Comparison of ENCODE assay signal across 28 cellular contexts in genomic region chr21:36510911-36511310, GRCh38. TPM values are rescaled to one million over a fixed set of nuclear protein-coding genes. Genes with fewer than 3 reads are reported as not detected.
DNase-seq lines count a peak whose midpoint lies in the region; ATAC-seq, FAIRE-seq and TF ChIP-seq lines count a peak whose summit lies in the region.
"Had no signal": no experiment of that assay in that cellular context is flagged by ENCODE, and none has a peak within 500 bp of the region (broad histone marks: within the 10 kb centered on the region; RNA-seq: fewer than 3 reads in every experiment).

No MANE protein-coding gene starts in this region.

- no peaks in the 10 kb centered on the region for H3K9me2 ChIP-seq in Karpas-422 (replicated peaks; ENCODE audit: insufficient read depth, low read length)

- no peak for ATAC-seq in GM12878
- ATAC-seq: right lobe of liver; stimulated activated naive CD8-positive, alpha-beta T cell treated with anti-CD3 and anti-CD28 coated beads, Interleukin-15, amount 100 ng/mL, for 72 hours; WTC11 had no signal

- H3K36me3 ChIP-seq in Karpas-422 (ENCODE audit: insufficient read depth, low read length) = no peaks in the 10 kb centered on the region
- peaks cover 0 to 3% of the 10 kb centered on the region in 2 experiments; a peak in 1 of 4 replicates for H3K36me3 ChIP-seq in GM12878 (ENCODE audit: control insufficient read depth in 2 of 2, insufficient read depth in 2 of 2, low read length in 1 of 2)
- no peaks in the 10 kb centered on the region for H3K36me3 ChIP-seq in prostate gland
- H3K36me3 ChIP-seq in MG63 = no peaks in the 10 kb centered on the region
- H3K36me3 ChIP-seq: left ventricle myocardium inferior, right lobe of liver, tibial nerve had no signal

- no peaks in the 10 kb centered on the region for H3K27me3 ChIP-seq in Karpas-422 (ENCODE audit: low read length)
- no peaks in the 10 kb centered on the region for H3K27me3 ChIP-seq in GM12878 (replicated peaks in 1 of 2; ENCODE audit: control insufficient read depth in 2 of 2, insufficient read depth in 2 of 2, low read length in 1 of 2)
- H3K27me3 ChIP-seq in prostate gland (replicated peaks; ENCODE audit: insufficient read depth) = no peaks in the 10 kb centered on the region
- H3K27me3 ChIP-seq in MG63 = no peaks in the 10 kb centered on the region
- H3K27me3 ChIP-seq: right lobe of liver had no signal

- intact Hi-C loops in GM12878 (cut with micrococcal nuclease; ENCODE audit: unreplicated experiment) (no loop called here), prostate gland (cut with DNase I) (loop anchor here (5.0 kb wide), 1 partner anchor 426 kb away; no protein-coding TSS in a partner anchor)

- POLR2A ChIA-PET in GM12878 (lab: Charles Lee) = interaction anchor here (1.6 to 11.6 kb wide), 2 partner anchors 25 to 30 kb away, joined by 10 to 146 read pairs; no protein-coding TSS in a partner anchor

- no peak for TF ChIP-seq RAD21 in GM12878 (IDR thresholded peaks at IDR 0.05; ENCODE audit: insufficient read depth, low read depth, low read length)

- RAD21 ChIA-PET in GM12878 (lab: Charles Lee; ENCODE audit: unreplicated experiment) = interaction anchor here (0.9 to 11.3 kb wide), 2 partner anchors 25 to 31 kb away, joined by 3 to 189 read pairs; no protein-coding TSS in a partner anchor

- no peaks in the 10 kb centered on the region for H3K9me3 ChIP-seq in Karpas-422 (ENCODE audit: low read length)
- no peaks in the 10 kb centered on the region; the same call in 1 of the 3 replicates for H3K9me3 ChIP-seq in GM12878 (replicated peaks; ENCODE audit: control insufficient read depth, insufficient read depth, low read length)
- no peaks in the 10 kb centered on the region for H3K9me3 ChIP-seq in prostate gland
- no peaks in the 10 kb centered on the region for H3K9me3 ChIP-seq in MG63
- H3K9me3 ChIP-seq: left ventricle myocardium inferior, right lobe of liver, tibial nerve had no signal

- TF ChIP-seq POLR2A in GM12878 (IDR thresholded peaks at IDR 0.05; ENCODE audit: low read depth, low read length) (no peak), prostate gland (IDR thresholded peaks at IDR 0.05) (no peak)

- BruUV-seq in GM12878 (replicated peaks; lab: Mats Ljungman, UMichigan) = no TSS peak

- H3K4me1 ChIP-seq in Karpas-422 (ENCODE audit: low read length) (peaks cover 25% of the 10 kb centered on the region), GM12878 (ENCODE audit: control insufficient read depth, insufficient read depth, low read length) (peaks cover 76% of the 10 kb centered on the region), prostate gland (replicated peaks) (peaks cover 31% of the 10 kb centered on the region)
- H3K4me1 ChIP-seq: left ventricle myocardium inferior, right lobe of liver, tibial nerve had no signal

- H3K4me3 ChIP-seq in Karpas-422 (ENCODE audit: low read length) (no peak overlapping the region), GM12878 (no peak overlapping the region), prostate gland (no peak overlapping the region), MG63 (no peak overlapping the region), foreskin fibroblast (ENCODE audit: low read depth in 1 of 2, low read length in 2 of 2) (no peak overlapping the region)
- H3K4me3 ChIP-seq: left ventricle myocardium inferior, right lobe of liver, tibial nerve had no signal

- CTCF ChIA-PET in GM12878 (lab: Yijun Ruan, JAX) = interaction anchor here (1.1 to 1.7 kb wide), 3 partner anchors 8 to 90 kb away, joined by 3 to 7 read pairs (median 4); no protein-coding TSS in a partner anchor

- no peak overlapping the region for H3K27ac ChIP-seq in Karpas-422 (ENCODE audit: low read length)
- peak overlapping the region; percentile 80 for H3K27ac ChIP-seq in GM12878 (ENCODE audit: control insufficient read depth, insufficient read depth)
- H3K27ac ChIP-seq in prostate gland = peak overlapping the region; percentile 87 to 92
- H3K27ac ChIP-seq: HL-60, KMS-11, left ventricle myocardium inferior, right lobe of liver, tibial nerve had no signal

- SMC1A ChIA-PET in GM12878 (lab: Charles Lee; ENCODE audit: uncharacterized antibody, unreplicated experiment) = interaction anchor here (1.8 to 11.6 kb wide), 2 partner anchors 25 to 30 kb away, joined by 15 to 231 read pairs; no protein-coding TSS in a partner anchor

- H3K4me2 ChIP-seq in Karpas-422 (ENCODE audit: low read depth, low read length, poor library complexity, severe bottlenecking) (no peak overlapping the region), GM12878 (ENCODE audit: control insufficient read depth, insufficient read depth) (peak overlapping the region; percentile 53)
- H3K4me2 ChIP-seq: KMS-11 had no signal

- no peak for TF ChIP-seq CTCF in GM12878 (IDR thresholded peaks at IDR 0.05 in 2 of 3, conservative IDR thresholded peaks at IDR 0.05 in 1 of 3; ENCODE audit: control insufficient read depth in 2 of 3, extremely low read depth in 1 of 3, insufficient read depth in 1 of 3, low read depth in 3 of 3, low read length in 3 of 3)
- TF ChIP-seq CTCF in prostate gland (IDR thresholded peaks at IDR 0.05) = no peak
- no peak for TF ChIP-seq CTCF in foreskin fibroblast (IDR thresholded peaks at IDR 0.05; ENCODE audit: low read depth, low read length)

- H3K79me2 ChIP-seq in Karpas-422 (ENCODE audit: low read length) = no peaks in the 10 kb centered on the region
- H3K79me2 ChIP-seq in GM12878 (ENCODE audit: control insufficient read depth, insufficient read depth, low read length) = peaks cover 5% of the 10 kb centered on the region

- H2AFZ ChIP-seq in Karpas-422 (ENCODE audit: low read length) = no peak overlapping the region
- peak overlapping the region; percentile 54 for H2AFZ ChIP-seq in GM12878 (ENCODE audit: control insufficient read depth, low read depth, low read length)

- peak; percentile 75 for DNase-seq in NCI-H748 (lab: John Stamatoyannopoulos, UW; ENCODE audit: unreplicated experiment)
- DNase-seq in NCI-H748 treated with DMSO at 0.1 percent for 48 hours (lab: John Stamatoyannopoulos, UW) = no peak
- DNase-seq in Karpas-422 = peak; percentile 40
- DNase-seq in GM12878 (ENCODE audit: low read depth, low spot score) = no peak
- no peak for DNase-seq in prostate gland (ENCODE audit: low spot score)
- no peak for DNase-seq in effector CD4-positive, alpha-beta T cell
- no peak for DNase-seq in MG63
- no peak for DNase-seq in foreskin fibroblast
- DNase-seq: activated CD4-positive, alpha-beta T cell treated with anti-CD3 and anti-CD28 coated beads, Interleukin-2, amount 10 ng/mL, durations not matched to agents 24 days and 14 days; activated CD8-positive, alpha-beta memory T cell treated with anti-CD3 and anti-CD28 coated beads for 24 hours; caudate nucleus; DMS153; glutamatergic neuron; islet precursor cell; left ventricle myocardium inferior; NCI-H146; NCI-H2171 treated with DMSO at 0.1 percent for 48 hours; NCI-H526; right lobe of liver; stimulated activated CD8-positive, alpha-beta memory T cell treated with anti-CD3 and anti-CD28 coated beads, Interleukin-4, amount 100 ng/mL, for 48 hours; stimulated activated naive CD8-positive, alpha-beta T cell treated with anti-CD3 and anti-CD28 coated beads, Interleukin-15, amount 100 ng/mL, for 72 hours had no signal

- WGBS in GM12878 (ENCODE audit: insufficient coverage, insufficient replicate concordance, low lambda C conversion rate, missing lambda C conversion rate) = 54% methylated on average over 6 of the region's 6 CpGs
- WGBS in prostate gland = 55% methylated on average over 6 of the region's 6 CpGs

- no peak overlapping the region for H3K9ac ChIP-seq in Karpas-422 (ENCODE audit: low read length)
- H3K9ac ChIP-seq in GM12878 (ENCODE audit: control insufficient read depth, insufficient read depth, low read length) = no peak overlapping the region; the same call in 1 of the 2 replicates
- H3K9ac ChIP-seq: KMS-11 had no signal

- no peak for TF ChIP-seq EP300 in GM12878 (IDR thresholded peaks at IDR 0.05; ENCODE audit: borderline replicate concordance in 1 of 2, control insufficient read depth in 1 of 2, low read depth in 2 of 2, low read length in 2 of 2)

- FAIRE-seq in GM12878 (lab: Jason Lieb, UNC) = no peak
- FAIRE-seq: astrocyte had no signal

- in situ Hi-C loops in GM12878 (cut with MboI) = loop anchor here (25.0 kb wide), 1 partner anchor 1726 kb away; no protein-coding TSS in a partner anchor

- no peaks in the 10 kb centered on the region for H4K20me1 ChIP-seq in Karpas-422 (ENCODE audit: insufficient read depth, low read depth, low read length)
- no peaks in the 10 kb centered on the region for H4K20me1 ChIP-seq in GM12878 (ENCODE audit: control insufficient read depth, insufficient read depth)

TF ChIP-seq in GM12878, 131 proteins besides CTCF, POLR2A, EP300 and RAD21 (continues in another document):
- TF ChIP-seq EZH2 (IDR thresholded peaks at IDR 0.05; ENCODE audit: borderline replicate concordance, control insufficient read depth, low read depth, low read length) (no peak), GABPA (IDR thresholded peaks at IDR 0.05; ENCODE audit: low read depth) (no peak)

RNA-seq across cellular contexts. Expression of gene CLDN14, which starts 31.0 kb away (rescaled TPM):
- not detected in 2 replicates for total RNA-seq in Karpas-422 (2014; rRNA removed; shearing (Covaris generic); ENCODE audit: low replicate concordance)
- 1.1 and 3.7 TPM in 2 replicates for total RNA-seq in GM12878 (2013; cell fraction: nucleolus; rRNA removed)
- 8.2 and 19.4 TPM in 2 replicates for total RNA-seq in GM12878 (2014; rRNA removed)
- total RNA-seq in GM12878 (2014; rRNA removed; fragmentation: Illumina TruSeq; extraction: Trizol) = 2.7 and 3.4 TPM in 2 replicates
- total RNA-seq in GM12878 (2021) = 9.6 and 11.2 TPM in 2 replicates
- 4.2 TPM for polyA plus RNA-seq in GM12878 (2011; ENCODE audit: low read depth)
- 3.4 and 3.7 TPM in 2 replicates for polyA plus RNA-seq in GM12878 (2011; rRNA removed)
- 3.6 TPM in 2 replicates for polyA plus RNA-seq in GM12878 (2011; cell fraction: cytosol; rRNA removed)
- 2.7 and 3.7 TPM in 2 replicates for polyA plus RNA-seq in GM12878 (2011; cell fraction: nucleus; rRNA removed)
- 5.2 and 6.4 TPM in 2 replicates for polyA plus RNA-seq in GM12878 (2012)
- polyA plus RNA-seq in GM12878 (2014; fragmentation: Illumina TruSeq; extraction: Trizol) = 1.1 and 2.8 TPM in 2 replicates
- 1 to 10 TPM in 1 of 2 experiments, under 1 TPM in 1; 0.90 to 3.3 TPM for polyA plus RNA-seq in GM12878 (2014; fragmentation: Nextera tagmentation; extraction: Ambion mirVana)
- 14.3 and 15.2 TPM in 2 replicates for polyA plus RNA-seq in GM12878 (2014; rRNA removed)
- polyA plus RNA-seq in GM12878 (2016; fragmentation: Nextera tagmentation; extraction: Ambion mirVana) = 10 to 100 TPM; 14.7 to 18.6 TPM
- 1.0 and 2.1 TPM in 2 replicates for polyA minus RNA-seq in GM12878 (2011; rRNA and poly(A)+ RNA removed)
- polyA minus RNA-seq in GM12878 (2011; cell fraction: cytosol; rRNA and poly(A)+ RNA removed) = 3.0 TPM in 1 of 2 replicates, not detected in the other
- 1.1 and 1.6 TPM in 2 replicates for polyA minus RNA-seq in GM12878 (2011; cell fraction: nucleus; rRNA and poly(A)+ RNA removed)
- not detected for total RNA-seq in prostate gland
- total RNA-seq in MG63 (2014; rRNA removed; shearing (Covaris generic); ENCODE audit: low replicate concordance) = not detected in 2 replicates
- total RNA-seq: A673; activated CD4-positive, alpha-beta T cell treated with anti-CD3 and anti-CD28 coated beads, Interleukin-2, amount 10 ng/mL, durations not matched to agents 24 days and 14 days; astrocyte; left ventricle myocardium inferior; mesenteric fat pad; WTC11 had no signal

Comparison
In these comparisons a context has a peak if more than half of its experiments do, and no peak if none do; other contexts are left out.
1. DNase-seq: peak in NCI-H748 (single experiment) and Karpas-422 (single experiment); none in NCI-H748 treated with DMSO at 0.1 percent for 48 hours (single experiment), GM12878 (single experiment), prostate gland (single experiment), effector CD4-positive, alpha-beta T cell (single experiment), MG63 (single experiment) and foreskin fibroblast (0 of 2).